In the genomic region with DNA sequence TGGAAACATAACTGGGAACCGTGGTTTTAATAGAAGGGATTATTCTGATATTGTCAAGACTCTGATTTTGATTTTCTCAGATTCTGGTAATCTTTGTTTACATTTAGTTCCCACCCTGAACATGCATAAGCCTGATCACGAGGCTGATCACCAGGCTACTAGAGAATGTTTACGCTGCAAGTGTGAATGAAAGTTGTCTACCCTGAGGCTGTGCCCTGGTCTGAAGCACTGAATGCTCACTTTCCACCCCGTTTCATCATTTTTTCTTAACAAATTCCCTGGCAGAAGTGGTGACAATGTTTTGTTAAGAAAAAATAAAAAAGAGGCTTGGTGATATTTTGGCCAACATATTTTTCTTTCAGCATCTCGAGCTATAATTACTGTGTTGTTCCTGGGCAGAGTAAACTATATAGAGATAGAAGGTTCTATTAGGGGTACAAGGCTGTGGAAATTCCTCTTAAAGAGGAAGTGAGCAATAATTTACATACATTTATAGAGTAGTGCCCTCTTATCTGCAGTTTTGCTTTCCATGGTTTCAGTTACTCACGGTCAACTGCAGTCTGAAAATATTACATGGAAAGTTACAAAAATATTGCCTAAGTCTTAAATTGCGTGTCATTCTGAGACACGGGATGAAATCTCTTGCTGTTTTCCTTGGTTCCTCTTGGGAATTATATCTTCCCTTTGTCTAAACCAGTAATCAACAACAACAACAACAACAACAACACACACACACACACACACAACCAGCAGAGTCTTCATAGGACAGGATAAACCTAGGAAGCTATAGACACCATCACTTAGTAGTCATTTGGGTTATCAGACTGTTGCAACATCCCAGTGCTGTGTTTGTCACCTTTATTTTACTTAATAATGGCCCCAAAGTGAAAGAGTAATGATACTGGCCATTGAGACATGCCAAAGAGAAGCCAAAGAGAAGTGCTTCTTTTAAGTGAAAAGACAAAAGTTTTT, we compare ENCODE assay signal across 8 cellular contexts.
A peak's percentile ranks its signal among the peaks of the same experiment; 100 is the strongest.
DNase-seq lines count a peak whose midpoint lies in the region; ATAC-seq and TF ChIP-seq lines count a peak whose summit lies in the region.

No MANE protein-coding gene starts in this region.

- H3K36me3 ChIP-seq in ascending aorta (no peaks in the 10 kb centered on the region), uterus (no peaks in the 10 kb centered on the region)

- H3K27me3 ChIP-seq in ascending aorta = no peaks in the 10 kb centered on the region
- no peaks in the 10 kb centered on the region for H3K27me3 ChIP-seq in uterus

- peaks cover 18% of the 10 kb centered on the region for H3K4me1 Mint-ChIP-seq in stimulated activated memory B cell treated with anti-CD40 and anti-IgM and Interleukin-4, amounts not matched to agents 10 μg/mL and 1 μg/mL and 100 μg/mL, for 72 hours

- intact Hi-C loops in ascending aorta (cut with DNase I) (loop anchor here (5.0 to 10.0 kb wide), 5 partner anchors 41 to 569 kb away; partner anchors contain the start of gene CITED2), uterus (cut with DNase I; ENCODE audit: low total_unique reads) (no loop called here)

- H3K27ac Mint-ChIP-seq in stimulated activated memory B cell treated with anti-CD40 and anti-IgM and Interleukin-4, amounts not matched to agents 10 μg/mL and 1 μg/mL and 100 μg/mL, for 72 hours = peak overlapping the region; percentile 75

- TF ChIP-seq CTCF in ascending aorta (IDR thresholded peaks at IDR 0.05) (no peak), uterus (IDR thresholded peaks at IDR 0.05) (no peak)

- H3K4me3 Mint-ChIP-seq in stimulated activated memory B cell treated with anti-CD40 and anti-IgM and Interleukin-4, amounts not matched to agents 10 μg/mL and 1 μg/mL and 100 μg/mL, for 72 hours = peak overlapping the region; percentile 36

- H3K9me3 Mint-ChIP-seq in stimulated activated memory B cell treated with anti-CD40 and anti-IgM and Interleukin-4, amounts not matched to agents 10 μg/mL and 1 μg/mL and 100 μg/mL, for 72 hours = no peaks in the 10 kb centered on the region

- no peaks in the 10 kb centered on the region for H3K36me3 Mint-ChIP-seq in stimulated activated memory B cell treated with anti-CD40 and anti-IgM and Interleukin-4, amounts not matched to agents 10 μg/mL and 1 μg/mL and 100 μg/mL, for 72 hours

- H3K9me3 ChIP-seq in ascending aorta = no peaks in the 10 kb centered on the region
- no peaks in the 10 kb centered on the region for H3K9me3 ChIP-seq in uterus

- no peak for TF ChIP-seq POLR2A in uterus (IDR thresholded peaks at IDR 0.05)

- H3K4me1 ChIP-seq in ascending aorta (peaks cover 2 to 25% of the 10 kb centered on the region in 2 donors), uterus (peaks cover 0 to 8% of the 10 kb centered on the region in 2 donors)

- peak; percentile 94 for ATAC-seq in GM21515 (IDR thresholded peaks at IDR 0.05; ENCODE audit: unreplicated experiment)
- peak; percentile 95 for ATAC-seq in HG03342 (IDR thresholded peaks at IDR 0.05; ENCODE audit: unreplicated experiment)
- ATAC-seq in stimulated activated memory B cell treated with anti-CD40 and anti-IgM and Interleukin-4, amounts not matched to agents 10 μg/mL and 1 μg/mL and 100 μg/mL, for 72 hours = peak; percentile 94

- no peaks in the 10 kb centered on the region for H3K27me3 Mint-ChIP-seq in stimulated activated memory B cell treated with anti-CD40 and anti-IgM and Interleukin-4, amounts not matched to agents 10 μg/mL and 1 μg/mL and 100 μg/mL, for 72 hours

- no peak for DNase-seq in ascending aorta (ENCODE audit: low spot score in 2 of 2)
- no peak for DNase-seq in D341Med (ENCODE audit: low spot score)
- DNase-seq in amniotic stem cell (lab: John Stamatoyannopoulos, UW) = no peak
- no peak for DNase-seq in uterus
- DNase-seq in GM19238 (ENCODE audit: insufficient read length, low spot score) = no peak

- H3K4me3 ChIP-seq in ascending aorta (peak overlapping the region; percentile 31 to 32), uterus (no peak overlapping the region)

- peak overlapping the region; percentile 46 to 56 for H3K27ac ChIP-seq in ascending aorta
- H3K27ac ChIP-seq in uterus = peak overlapping the region in 1 of 2 donors; percentile 70

Comparison
In these comparisons a context has a peak if more than half of its experiments do, and no peak if none do; other contexts are left out.
1. H3K4me3 ChIP-seq: peak in ascending aorta (2 of 2); none in uterus (0 of 2).
2. Peak in every context shown above with its lines, with median percentiles within 50 percentile points of each other: ATAC-seq.